ENCODE assay signal across 1 cellular context in the genomic region with DNA sequence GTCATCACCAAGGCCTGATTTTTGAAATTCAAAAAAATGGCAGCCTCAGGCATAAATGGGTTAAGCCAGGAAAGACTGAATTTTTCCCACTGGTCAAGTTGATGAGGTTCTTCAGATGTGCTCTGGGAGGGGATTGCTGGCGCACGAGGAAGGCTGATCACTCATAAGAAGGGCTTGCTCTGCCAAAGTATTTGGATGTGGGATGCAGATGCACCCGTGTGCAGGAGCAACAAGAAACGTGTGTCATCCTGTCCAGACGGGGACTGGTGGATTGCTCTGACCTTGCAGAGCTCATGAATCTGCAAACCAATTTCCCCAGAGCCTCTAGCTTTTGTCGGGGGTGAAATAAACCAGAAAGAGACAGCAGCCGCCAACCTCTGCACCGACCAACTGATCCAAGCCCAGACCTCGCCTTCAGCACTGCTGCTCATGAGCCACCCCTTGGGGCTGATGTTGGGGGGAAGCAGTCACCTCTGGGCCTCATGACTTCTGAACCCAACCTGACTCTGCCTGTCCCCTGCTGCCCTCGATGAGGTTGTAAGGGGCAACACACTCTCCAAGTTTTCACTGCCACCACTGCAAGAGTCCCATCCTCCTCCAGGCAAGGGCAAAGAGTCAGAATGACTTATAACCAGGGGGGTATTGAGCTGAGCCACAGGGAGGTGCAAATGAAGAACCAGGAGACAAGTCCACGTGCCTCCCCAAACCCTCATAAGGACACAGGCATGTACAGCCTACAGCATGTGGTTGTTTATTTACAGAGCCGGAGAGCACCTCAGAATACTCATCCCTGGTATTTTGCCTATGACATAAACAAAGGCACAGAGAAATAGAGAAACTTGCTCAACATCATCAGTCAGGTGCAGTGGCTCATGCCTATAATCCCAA.
TF ChIP-seq lines count a peak whose summit lies in the region.

No MANE protein-coding gene starts in this region.

TF ChIP-seq in HepG2, 621 proteins besides CTCF, POLR2A, EP300 and RAD21 (continued from another document):
- 0 out of 2 replicates have a peak, but pooled peaks have one; percentile 32 for TF ChIP-seq ZNF292 (CRISPR knock-in tag; IDR thresholded peaks at IDR 0.05; ENCODE audit: borderline replicate concordance, low read depth)
- no peak for TF ChIP-seq IRF2 (CRISPR knock-in tag; IDR thresholded peaks at IDR 0.05)
- TF ChIP-seq FOXA3 (CRISPR knock-in tag; IDR thresholded peaks at IDR 0.05): peak; percentile 44; the same call in 1 of the 2 replicates
- TF ChIP-seq ZNF687 (CRISPR knock-in tag; IDR thresholded peaks at IDR 0.05): peak; percentile 63
- TF ChIP-seq MXI1 (IDR thresholded peaks at IDR 0.05; ENCODE audit: borderline replicate concordance, low read depth, low read length): 0 out of 3 replicates have a peak, but pooled peaks have one; percentile 36
- TF ChIP-seq ZNF772 (CRISPR knock-in tag; IDR thresholded peaks at IDR 0.05): no peak
- 0 out of 2 replicates have a peak, but pooled peaks have one; percentile 21 for TF ChIP-seq CBX5 (CRISPR knock-in tag; IDR thresholded peaks at IDR 0.05; ENCODE audit: borderline replicate concordance)
